ENCODE assay signal across 15 cellular contexts in the genomic region with DNA sequence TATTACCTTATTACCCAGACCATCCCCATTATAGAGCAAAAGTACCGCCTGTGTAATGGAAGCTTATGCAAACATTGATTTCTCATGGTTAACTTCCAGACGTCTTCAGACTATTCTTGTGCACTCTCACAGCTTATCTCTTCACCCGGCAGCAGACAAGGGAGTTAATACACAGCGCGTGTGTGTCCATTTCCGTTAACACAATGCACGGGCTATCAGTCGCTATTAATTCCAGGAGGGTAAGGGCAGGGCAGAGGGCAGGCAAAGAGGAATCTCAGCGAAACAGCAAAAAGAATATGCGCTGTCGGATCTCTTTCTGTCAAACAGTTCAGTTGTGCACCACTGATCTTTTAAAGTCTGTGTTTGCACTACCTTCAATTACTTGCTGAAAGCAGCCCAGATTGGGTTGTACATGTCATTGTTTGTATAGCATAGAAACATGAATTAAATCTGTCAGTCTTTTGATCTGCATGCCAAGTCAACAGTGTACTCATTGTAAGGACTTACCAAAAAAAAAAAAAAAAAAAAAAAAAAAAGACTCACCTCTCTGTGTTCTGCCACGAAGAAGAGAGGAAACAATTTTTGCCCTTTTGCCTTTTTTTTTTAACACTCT. TPM values are rescaled to one million over a fixed set of nuclear protein-coding genes. Genes with fewer than 3 reads are reported as not detected.
DNase-seq lines count a peak whose midpoint lies in the region; TF ChIP-seq lines count a peak whose summit lies in the region.
"Had no signal": no experiment of that assay in that cellular context is flagged by ENCODE, and none has a peak within 500 bp of the region (broad histone marks: within the 10 kb centered on the region; RNA-seq: fewer than 3 reads in every experiment).

No MANE protein-coding gene starts in this region.

- no peak overlapping the region for H3K4me3 Mint-ChIP-seq in nephron progenitor cell
- H3K4me3 Mint-ChIP-seq: memory B cell; stimulated activated naive CD8-positive, alpha-beta T cell treated with anti-CD3 and anti-CD28 coated beads, Interleukin-15, Interleukin-2, amounts not matched to agents 100 ng/mL and 50 ng/mL, for 24 hours had no signal

- no peak for TF ChIP-seq POLR2A in transverse colon (IDR thresholded peaks at IDR 0.05)

- DNase-seq in HEK293T (ENCODE audit: extremely low spot score) (peak; percentile 12), NCI-H345 (lab: John Stamatoyannopoulos, UW) (peak; percentile 78), dermis blood vessel endothelial cell (peak; percentile 65), nephron progenitor cell (no peak), NCI-H1048 (lab: John Stamatoyannopoulos, UW) (no peak), islet precursor cell (no peak), transverse colon (no peak), left ventricle myocardium inferior (no peak)
- DNase-seq: activated CD8-positive, alpha-beta memory T cell treated with anti-CD3 and anti-CD28 coated beads, Interleukin-2, amount 50 U/mL, for 4 hours; dorsolateral prefrontal cortex; NCI-H187; psoas muscle; stimulated activated CD4-positive, alpha-beta T cell treated with anti-CD3 and anti-CD28 coated beads, Interleukin-4, amount 100 ng/mL, for 24 hours had no signal

- H3K4me3 ChIP-seq in transverse colon = no peak overlapping the region
- no peak overlapping the region for H3K4me3 ChIP-seq in left ventricle myocardium inferior
- H3K4me3 ChIP-seq: psoas muscle had no signal

- H3K36me3 ChIP-seq in transverse colon (no peaks in the 10 kb centered on the region), left ventricle myocardium inferior (no peaks in the 10 kb centered on the region)

- TF ChIP-seq CTCF in nephron progenitor cell (IDR thresholded peaks at IDR 0.05) (no peak), transverse colon (IDR thresholded peaks at IDR 0.05) (no peak), left ventricle myocardium inferior (IDR thresholded peaks at IDR 0.05; ENCODE audit: borderline replicate concordance) (no peak)

- POLR2A ChIA-PET in HEK293T (lab: Yijun Ruan, JAX) = interaction anchor here (0.8 kb wide), 1 partner anchor 844 kb away, joined by 3 read pairs; a partner anchor contains a TSS

- no peaks in the 10 kb centered on the region for H3K27me3 ChIP-seq in transverse colon
- peaks cover 23% of the 10 kb centered on the region for H3K27me3 ChIP-seq in left ventricle myocardium inferior (ENCODE audit: low read depth)
- H3K27me3 ChIP-seq: dorsolateral prefrontal cortex had no signal

- intact Hi-C loops in transverse colon (cut with DNase I; ENCODE audit: low total_unique reads) (no loop called here), left ventricle myocardium inferior (cut with micrococcal nuclease) (no loop called here)

- H3K9me3 Mint-ChIP-seq in nephron progenitor cell = no peaks in the 10 kb centered on the region
- H3K9me3 Mint-ChIP-seq: memory B cell; stimulated activated naive CD8-positive, alpha-beta T cell treated with anti-CD3 and anti-CD28 coated beads, Interleukin-15, Interleukin-2, amounts not matched to agents 100 ng/mL and 50 ng/mL, for 24 hours had no signal

- 46 to 49% methylated on average over 9 to 12 of the region's 12 CpGs for WGBS in transverse colon (ENCODE audit: low coverage in 1 of 2), 2 donors

- in situ Hi-C loops in transverse colon (cut with MboI; ENCODE audit: low pct_ligation_motif_present in 1 of 4, low pct_unique_long_range_greater_than_20kb in 1 of 4, low sequenced_read_pairs in 3 of 4) = no loop called here

- H3K4me1 Mint-ChIP-seq in nephron progenitor cell = peaks cover 38% of the 10 kb centered on the region
- H3K4me1 Mint-ChIP-seq: memory B cell had no signal

- H3K27ac ChIP-seq in transverse colon (no peak overlapping the region), left ventricle myocardium inferior (replicated peaks) (no peak overlapping the region)
- H3K27ac ChIP-seq: psoas muscle had no signal

- peaks cover 2% of the 10 kb centered on the region for H3K27me3 Mint-ChIP-seq in nephron progenitor cell (ENCODE audit: low read depth, poor library complexity)

- peak overlapping the region; percentile 91 for H3K27ac Mint-ChIP-seq in nephron progenitor cell
- H3K27ac Mint-ChIP-seq: memory B cell; stimulated activated naive CD8-positive, alpha-beta T cell treated with anti-CD3 and anti-CD28 coated beads, Interleukin-15, Interleukin-2, amounts not matched to agents 100 ng/mL and 50 ng/mL, for 24 hours had no signal

- no peaks in the 10 kb centered on the region for H3K36me3 Mint-ChIP-seq in nephron progenitor cell (ENCODE audit: low read depth)
- H3K36me3 Mint-ChIP-seq: memory B cell had no signal

- H3K9me3 ChIP-seq in transverse colon (no peaks in the 10 kb centered on the region), left ventricle myocardium inferior (replicated peaks) (no peaks in the 10 kb centered on the region)
- H3K9me3 ChIP-seq: psoas muscle had no signal

- no peak for TF ChIP-seq EP300 in transverse colon (IDR thresholded peaks at IDR 0.05; ENCODE audit: low read depth)

- H3K4me1 ChIP-seq in transverse colon (peaks cover 0 to 6% (median 0%) of the 10 kb centered on the region in 4 donors), left ventricle myocardium inferior (no peaks in the 10 kb centered on the region)
- H3K4me1 ChIP-seq: psoas muscle had no signal

- CTCF ChIA-PET in HEK293T (lab: Yijun Ruan, JAX) = no interaction called here

TF ChIP-seq in HEK293T, 16 proteins besides CTCF, POLR2A, EP300 and RAD21:
- TF ChIP-seq FOXK2 (IDR thresholded peaks at IDR 0.05) (no peak), ELF4 (IDR thresholded peaks at IDR 0.05) (no peak), LEF1 (IDR thresholded peaks at IDR 0.05; ENCODE audit: borderline replicate concordance) (no peak), HDGF (IDR thresholded peaks at IDR 0.05; ENCODE audit: borderline replicate concordance) (no peak), L3MBTL2 (conservative IDR thresholded peaks at IDR 0.05) (no peak), SP1 (IDR thresholded peaks at IDR 0.05) (no peak), FOXA1 (IDR thresholded peaks at IDR 0.05) (no peak), ARNT (IDR thresholded peaks at IDR 0.05) (no peak), FOXM1 (IDR thresholded peaks at IDR 0.05; ENCODE audit: borderline replicate concordance) (no peak), ZNF384 (IDR thresholded peaks at IDR 0.05) (peak; percentile 57; the same call in 1 of the 2 replicates), CTBP1 (IDR thresholded peaks at IDR 0.05; ENCODE audit: borderline replicate concordance) (no peak), TARDBP (IDR thresholded peaks at IDR 0.05) (no peak)
- TF ChIP-seq, protein P1, sequence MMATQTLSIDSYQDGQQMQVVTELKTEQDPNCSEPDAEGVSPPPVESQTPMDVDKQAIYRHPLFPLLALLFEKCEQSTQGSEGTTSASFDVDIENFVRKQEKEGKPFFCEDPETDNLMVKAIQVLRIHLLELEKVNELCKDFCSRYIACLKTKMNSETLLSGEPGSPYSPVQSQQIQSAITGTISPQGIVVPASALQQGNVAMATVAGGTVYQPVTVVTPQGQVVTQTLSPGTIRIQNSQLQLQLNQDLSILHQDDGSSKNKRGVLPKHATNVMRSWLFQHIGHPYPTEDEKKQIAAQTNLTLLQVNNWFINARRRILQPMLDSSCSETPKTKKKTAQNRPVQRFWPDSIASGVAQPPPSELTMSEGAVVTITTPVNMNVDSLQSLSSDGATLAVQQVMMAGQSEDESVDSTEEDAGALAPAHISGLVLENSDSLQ (IDR thresholded peaks at IDR 0.05) = 0 out of 2 replicates have a peak, but pooled peaks have one; percentile 4

RNA-seq across cellular contexts. Expression of a gene that starts 41.1 kb away (rescaled TPM):
- not detected in 2 replicates for total RNA-seq in dermis blood vessel endothelial cell
- total RNA-seq in transverse colon = not detected
- total RNA-seq in left ventricle myocardium inferior = not detected
- total RNA-seq: psoas muscle had no signal

Comparison
In these comparisons a context has a peak if more than half of its experiments do, and no peak if none do; other contexts are left out.
1. DNase-seq: peak in HEK293T (single experiment), NCI-H345 (single experiment) and dermis blood vessel endothelial cell (single experiment); none in nephron progenitor cell (single experiment), NCI-H1048 (single experiment), islet precursor cell (single experiment), transverse colon (single experiment) and left ventricle myocardium inferior (single experiment).